ENCODE assay signal across 8 cellular contexts in the genomic region with DNA sequence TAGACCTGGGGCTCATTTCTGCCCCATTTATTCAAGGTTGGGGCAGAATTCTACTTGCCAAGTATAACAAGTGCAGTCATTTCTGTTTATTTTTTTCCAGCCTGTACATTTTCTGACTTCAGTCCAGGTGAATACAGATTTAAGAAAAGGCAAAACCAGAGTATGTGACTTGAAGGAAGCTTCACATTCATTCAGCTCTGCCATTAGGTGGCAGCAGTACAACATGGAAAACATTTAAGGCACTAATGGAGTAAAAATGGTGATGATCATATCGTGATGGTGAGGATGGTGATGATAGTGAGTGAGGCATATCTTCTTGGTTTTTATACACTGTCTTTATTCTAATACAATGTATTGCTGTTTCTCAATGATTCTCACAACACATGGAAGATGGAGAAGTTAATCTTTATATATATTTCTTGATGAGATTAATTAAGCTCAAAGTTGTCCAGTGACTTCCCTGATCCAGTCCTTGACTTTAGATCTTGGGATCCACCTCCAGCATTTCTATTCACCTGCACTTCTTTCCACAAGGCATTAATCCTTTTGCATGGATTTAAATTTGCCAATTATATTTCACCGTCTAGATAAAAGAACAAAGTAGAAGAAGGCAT.
DNase-seq lines count a peak whose midpoint lies in the region; ATAC-seq and TF ChIP-seq lines count a peak whose summit lies in the region.

No MANE protein-coding gene starts in this region.

- WGBS in sigmoid colon, 2 donors: 44 to 53% methylated on average over 2 of the region's 2 CpGs

- H3K4me3 ChIP-seq in Jurkat, Clone E6-1 (ENCODE audit: low read length): no peak overlapping the region
- no peak overlapping the region for H3K4me3 ChIP-seq in sigmoid colon

- H3K27ac ChIP-seq in sigmoid colon: no peak overlapping the region

- H3K9me3 Mint-ChIP-seq in effector memory CD8-positive, alpha-beta T cell: peaks cover 0 to 1% of the 10 kb centered on the region in 2 donors

- H3K27ac Mint-ChIP-seq in effector memory CD8-positive, alpha-beta T cell: no peak overlapping the region

- H3K27me3 Mint-ChIP-seq in effector memory CD8-positive, alpha-beta T cell: no peaks in the 10 kb centered on the region

- peak; percentile 1 to 5 for DNase-seq in stimulated activated CD4-positive, alpha-beta T cell treated with anti-CD3 and anti-CD28 coated beads, Interleukin-2, amount 100 ng/mL, for 48 hours
- no peak for DNase-seq in stimulated activated CD4-positive, alpha-beta T cell treated with anti-CD3 and anti-CD28 coated beads, Interleukin-4, amount 100 ng/mL, for 24 hours
- peak; percentile 48 for DNase-seq in Jurkat, Clone E6-1 (ENCODE audit: low read depth, low spot score)
- DNase-seq in RPMI7951 (ENCODE audit: low read depth) (peak; percentile 3), fibroblast of the conjunctiva (ENCODE audit: low read depth) (peak; percentile 0), sigmoid colon (no peak)
- no peak for DNase-seq in effector memory CD8-positive, alpha-beta T cell

- no peak overlapping the region for H3K4me3 Mint-ChIP-seq in effector memory CD8-positive, alpha-beta T cell

- no peak for TF ChIP-seq EP300 in sigmoid colon (IDR thresholded peaks at IDR 0.05)

- H3K36me3 ChIP-seq in sigmoid colon: no peaks in the 10 kb centered on the region

- no peak for ATAC-seq in effector memory CD8-positive, alpha-beta T cell (replicated peaks)
- ATAC-seq in HG03139 (IDR thresholded peaks at IDR 0.05; ENCODE audit: unreplicated experiment): no peak

- TF ChIP-seq CTCF in sigmoid colon (IDR thresholded peaks at IDR 0.05): peak in 3 of 4 experiments; percentile 47 to 59 (median 49)

- H3K4me1 ChIP-seq in sigmoid colon: no peaks in the 10 kb centered on the region

- no peaks in the 10 kb centered on the region for H3K36me3 Mint-ChIP-seq in effector memory CD8-positive, alpha-beta T cell (ENCODE audit: insufficient read depth)

- no peaks in the 10 kb centered on the region for H3K27me3 ChIP-seq in sigmoid colon

- TF ChIP-seq POLR2A in sigmoid colon (IDR thresholded peaks at IDR 0.05): no peak

- no peaks in the 10 kb centered on the region for H3K4me1 Mint-ChIP-seq in effector memory CD8-positive, alpha-beta T cell (ENCODE audit: low read depth in 2 of 2)

- intact Hi-C loops in sigmoid colon (cut with DNase I): no loop called here

- H3K9me3 ChIP-seq in sigmoid colon: no peaks in the 10 kb centered on the region

Comparison
In these comparisons a context has a peak if more than half of its experiments do, and no peak if none do; other contexts are left out.
1. DNase-seq: peak in stimulated activated CD4-positive, alpha-beta T cell treated with anti-CD3 and anti-CD28 coated beads, Interleukin-2, amount 100 ng/mL, for 48 hours (2 of 2), Jurkat, Clone E6-1 (single experiment), RPMI7951 (single experiment) and fibroblast of the conjunctiva (single experiment); none in stimulated activated CD4-positive, alpha-beta T cell treated with anti-CD3 and anti-CD28 coated beads, Interleukin-4, amount 100 ng/mL, for 24 hours (single experiment), sigmoid colon (single experiment) and effector memory CD8-positive, alpha-beta T cell (0 of 3).